In genomic region chr3:42843730-42844713, GRCh38 we compare ENCODE assay signal across 18 cellular contexts. TPM values are rescaled to one million over a fixed set of nuclear protein-coding genes. Genes with fewer than 3 reads are reported as not detected.
DNase-seq lines count a peak whose midpoint lies in the region; ATAC-seq lines count a peak whose summit lies in the region.
"Had no signal": no experiment of that assay in that cellular context is flagged by ENCODE, and none has a peak within 500 bp of the region (broad histone marks: within the 10 kb centered on the region; RNA-seq: fewer than 3 reads in every experiment).

No MANE protein-coding gene starts in this region.

- intact Hi-C loops in Right ventricle myocardium inferior (cut with DNase I) (no loop called here), cardiac septum (cut with DNase I) (no loop called here), sciatic nerve (cut with DNase I) (no loop called here)

- ATAC-seq in Right ventricle myocardium inferior (peak; percentile 41), sciatic nerve (peak; percentile 71), GM21360 (IDR thresholded peaks at IDR 0.05; ENCODE audit: unreplicated experiment) (no peak), GM21528 (IDR thresholded peaks at IDR 0.05; ENCODE audit: low FRiP score, unreplicated experiment) (no peak)
- ATAC-seq: A549, Panc1, T-cell had no signal

- DNase-seq in Right ventricle myocardium inferior (ENCODE audit: missing footprints), result no peak
- DNase-seq in cardiac septum (ENCODE audit: low spot score), result no peak
- DNase-seq in islet precursor cell, result peak; percentile 55
- no peak for DNase-seq in sciatic nerve (ENCODE audit: low spot score)
- DNase-seq in pons (ENCODE audit: low spot score), result no peak
- DNase-seq in HuH-7 (ENCODE audit: low spot score), result no peak
- DNase-seq: activated CD4-positive, CD25-positive, alpha-beta regulatory T cell treated with anti-CD3 and anti-CD28 coated beads, Interleukin-2, amount 50 U/mL, for 72 hours; COR-L47; hippocampal formation; Kasumi-1; NCI-H146; T-cell had no signal

RNA-seq across cellular contexts. Expression of gene CYP8B1, which starts 31.7 kb away (rescaled TPM):
- total RNA-seq in Right ventricle myocardium inferior (not detected), cardiac septum (not detected), sciatic nerve (not detected)
- total RNA-seq: cerebellum, NCI-H460 had no signal

RNA-seq across cellular contexts. Expression of gene ACKR2, which starts 34.8 kb away (rescaled TPM):
- total RNA-seq in Right ventricle myocardium inferior (0.89 TPM), cardiac septum (1.5 TPM), sciatic nerve (19.0 TPM)
- total RNA-seq: cerebellum, NCI-H460 had no signal

RNA-seq across cellular contexts. Expression of gene HIGD1A, which starts 39.7 kb away (rescaled TPM):
- total RNA-seq in Right ventricle myocardium inferior (335 TPM), cardiac septum (266 TPM), sciatic nerve (71.4 TPM)

Comparison
In these comparisons a context has a peak if more than half of its experiments do, and no peak if none do; other contexts are left out.
1. ATAC-seq: peak in Right ventricle myocardium inferior (single experiment) and sciatic nerve (single experiment); none in GM21360 (single experiment) and GM21528 (single experiment).